In the genomic region with DNA sequence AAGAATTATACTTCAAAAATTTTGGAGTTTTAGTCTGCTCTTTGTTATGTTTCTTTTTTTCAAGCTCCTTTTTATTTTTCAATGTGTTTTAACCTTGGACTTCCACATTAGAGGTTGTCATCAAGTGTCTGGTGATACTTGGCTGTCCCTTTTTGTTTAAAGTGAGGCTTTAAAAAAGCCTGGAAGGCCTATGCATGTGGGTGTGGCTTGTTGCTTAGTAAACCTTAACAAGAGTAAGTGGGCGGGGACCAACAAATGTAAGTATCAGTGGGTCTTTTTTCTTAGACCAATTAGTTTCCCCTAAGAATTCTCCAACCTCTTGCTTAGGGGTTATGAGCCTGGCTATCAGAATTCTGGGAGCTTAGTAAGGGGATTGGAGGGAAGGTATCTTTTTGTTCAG, we compare ENCODE assay signal across 1 cellular context.
TF ChIP-seq lines count a peak whose summit lies in the region.

No MANE protein-coding gene starts in this region.

TF ChIP-seq in K562, 482 proteins besides CTCF, POLR2A, EP300 and RAD21:
- no peak for TF ChIP-seq ZNF23 (CRISPR knock-in tag; IDR thresholded peaks at IDR 0.05)
- TF ChIP-seq BRCA1 (IDR thresholded peaks at IDR 0.05), result no peak
- no peak for TF ChIP-seq BRCA1 (CRISPR knock-in tag; IDR thresholded peaks at IDR 0.05)
- TF ChIP-seq SNIP1 (IDR thresholded peaks at IDR 0.05; ENCODE audit: low read depth), result no peak
- no peak for TF ChIP-seq POLR3A (IDR thresholded peaks at IDR 0.05; ENCODE audit: borderline replicate concordance, extremely low read depth, insufficient read depth, insufficient read length)
- TF ChIP-seq HMGN3 (IDR thresholded peaks at IDR 0.05; ENCODE audit: borderline replicate concordance, extremely low read depth, insufficient read length, low read depth, low read length), result no peak
- TF ChIP-seq ZNF785 (CRISPR knock-in tag; IDR thresholded peaks at IDR 0.05), result no peak
- no peak for TF ChIP-seq ZNF175 (CRISPR knock-in tag; IDR thresholded peaks at IDR 0.05; ENCODE audit: low read depth)
- TF ChIP-seq PPARD (CRISPR knock-in tag; IDR thresholded peaks at IDR 0.05), result no peak
- TF ChIP-seq ARID1B (IDR thresholded peaks at IDR 0.05), result no peak
- TF ChIP-seq CHD1 (IDR thresholded peaks at IDR 0.05; ENCODE audit: low read length), result no peak
- no peak for TF ChIP-seq ILK (tag; IDR thresholded peaks at IDR 0.05; ENCODE audit: borderline replicate concordance, low read depth)
- TF ChIP-seq, protein P1, sequence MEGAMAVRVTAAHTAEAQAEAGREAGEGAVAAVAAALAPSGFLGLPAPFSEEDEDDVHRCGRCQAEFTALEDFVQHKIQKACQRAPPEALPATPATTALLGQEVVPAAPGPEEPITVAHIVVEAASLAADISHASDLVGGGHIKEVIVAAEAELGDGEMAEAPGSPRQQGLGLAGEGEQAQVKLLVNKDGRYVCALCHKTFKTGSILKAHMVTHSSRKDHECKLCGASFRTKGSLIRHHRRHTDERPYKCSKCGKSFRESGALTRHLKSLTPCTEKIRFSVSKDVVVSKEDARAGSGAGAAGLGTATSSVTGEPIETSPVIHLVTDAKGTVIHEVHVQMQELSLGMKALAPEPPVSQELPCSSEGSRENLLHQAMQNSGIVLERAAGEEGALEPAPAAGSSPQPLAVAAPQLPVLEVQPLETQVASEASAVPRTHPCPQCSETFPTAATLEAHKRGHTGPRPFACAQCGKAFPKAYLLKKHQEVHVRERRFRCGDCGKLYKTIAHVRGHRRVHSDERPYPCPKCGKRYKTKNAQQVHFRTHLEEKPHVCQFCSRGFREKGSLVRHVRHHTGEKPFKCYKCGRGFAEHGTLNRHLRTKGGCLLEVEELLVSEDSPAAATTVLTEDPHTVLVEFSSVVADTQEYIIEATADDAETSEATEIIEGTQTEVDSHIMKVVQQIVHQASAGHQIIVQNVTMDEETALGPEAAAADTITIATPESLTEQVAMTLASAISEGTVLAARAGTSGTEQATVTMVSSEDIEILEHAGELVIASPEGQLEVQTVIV (CRISPR knock-in tag; IDR thresholded peaks at IDR 0.05; ENCODE audit: borderline replicate concordance), result no peak
- no peak for TF ChIP-seq ATF6 (CRISPR knock-in tag; IDR thresholded peaks at IDR 0.05)
- no peak for TF ChIP-seq USF1 (CRISPR knock-in tag; IDR thresholded peaks at IDR 0.05)
